In genomic region chr10:5534880-5535856, GRCh38 we compare ENCODE assay signal across 13 cellular contexts. TPM values are rescaled to one million over a fixed set of nuclear protein-coding genes. Genes with fewer than 3 reads are reported as not detected.
DNase-seq lines count a peak whose midpoint lies in the region; ATAC-seq and TF ChIP-seq lines count a peak whose summit lies in the region.
"Had no signal": no experiment of that assay in that cellular context is flagged by ENCODE, and none has a peak within 500 bp of the region (broad histone marks: within the 10 kb centered on the region; RNA-seq: fewer than 3 reads in every experiment).

No MANE protein-coding gene starts in this region.

- peak; percentile 64 for DNase-seq in HuH-7.5 (ENCODE audit: low spot score)
- peak; percentile 88 for DNase-seq in amniotic epithelial cell (ENCODE audit: low read depth)
- no peak for DNase-seq in left cardiac atrium
- peak; percentile 90 for DNase-seq in stromal cell of bone marrow (ENCODE audit: low read depth)
- no peak for DNase-seq in type B pancreatic cell (ENCODE audit: extremely low spot score, unreplicated experiment)
- no peak for DNase-seq in NCI-H2029 treated with DMSO at 0.1 percent for 48 hours (lab: John Stamatoyannopoulos, UW)
- DNase-seq in foreskin melanocyte: no peak
- no peak for DNase-seq in amygdala (lab: John Stamatoyannopoulos, UW)
- DNase-seq: activated CD4-positive, alpha-beta T cell treated with anti-CD3 and anti-CD28 coated beads for 1 hour; GOT3; NCI-H187; stimulated activated naive B cell treated with anti-CD40 and anti-IgM and Interleukin-4, amounts not matched to agents 10 μg/mL and 1 μg/mL and 100 μg/mL, for 72 hours had no signal

- peak; percentile 51 to 85 for ATAC-seq in left cardiac atrium
- ATAC-seq: stimulated activated naive B cell treated with anti-CD40 and anti-IgM and Interleukin-4, amounts not matched to agents 10 μg/mL and 1 μg/mL and 100 μg/mL, for 72 hours had no signal

- H3K27ac Mint-ChIP-seq in type B pancreatic cell: no peak overlapping the region
- H3K27ac Mint-ChIP-seq: activated naive CD8-positive, alpha-beta T cell; stimulated activated naive B cell treated with anti-CD40 and anti-IgM and Interleukin-4, amounts not matched to agents 10 μg/mL and 1 μg/mL and 100 μg/mL, for 72 hours had no signal

- no peaks in the 10 kb centered on the region for H3K36me3 Mint-ChIP-seq in type B pancreatic cell
- H3K36me3 Mint-ChIP-seq: activated naive CD8-positive, alpha-beta T cell; stimulated activated naive B cell treated with anti-CD40 and anti-IgM and Interleukin-4, amounts not matched to agents 10 μg/mL and 1 μg/mL and 100 μg/mL, for 72 hours had no signal

- intact Hi-C loops in left cardiac atrium (cut with DNase I): no loop called here

- no peak for TF ChIP-seq CTCF in type B pancreatic cell (conservative IDR thresholded peaks at IDR 0.05)

- no peak overlapping the region for H3K4me3 Mint-ChIP-seq in type B pancreatic cell
- H3K4me3 Mint-ChIP-seq: activated naive CD8-positive, alpha-beta T cell; stimulated activated naive B cell treated with anti-CD40 and anti-IgM and Interleukin-4, amounts not matched to agents 10 μg/mL and 1 μg/mL and 100 μg/mL, for 72 hours had no signal

- H3K4me1 Mint-ChIP-seq in type B pancreatic cell (ENCODE audit: unreplicated experiment): peaks cover 38% of the 10 kb centered on the region

- peaks cover 9% of the 10 kb centered on the region for H3K9me3 Mint-ChIP-seq in type B pancreatic cell
- H3K9me3 Mint-ChIP-seq: stimulated activated naive B cell treated with anti-CD40 and anti-IgM and Interleukin-4, amounts not matched to agents 10 μg/mL and 1 μg/mL and 100 μg/mL, for 72 hours had no signal

- H3K27me3 Mint-ChIP-seq in type B pancreatic cell: no peaks in the 10 kb centered on the region
- H3K27me3 Mint-ChIP-seq: activated naive CD8-positive, alpha-beta T cell had no signal

RNA-seq across cellular contexts. Expression of gene CALML3, which starts 10.4 kb away (rescaled TPM):
- total RNA-seq in left cardiac atrium: not detected
- not detected in 2 replicates for total RNA-seq in type B pancreatic cell (ENCODE audit: low replicate concordance)

RNA-seq across cellular contexts. Expression of gene CALML5, which starts 35.8 kb away (rescaled TPM):
- total RNA-seq in left cardiac atrium (not detected), type B pancreatic cell (ENCODE audit: low replicate concordance) (not detected in 2 replicates)

Comparison
In these comparisons a context has a peak if more than half of its experiments do, and no peak if none do; other contexts are left out.
1. DNase-seq: peak in HuH-7.5 (single experiment), amniotic epithelial cell (single experiment) and stromal cell of bone marrow (single experiment); none in left cardiac atrium (single experiment), type B pancreatic cell (single experiment), NCI-H2029 treated with DMSO at 0.1 percent for 48 hours (single experiment), foreskin melanocyte (single experiment) and amygdala (0 of 56).